Comparison of ENCODE assay signal across 17 cellular contexts in genomic region chr16:11045441-11045840, GRCh38.
A peak's percentile ranks its signal among the peaks of the same experiment; 100 is the strongest.
DNase-seq lines count a peak whose midpoint lies in the region; ATAC-seq and TF ChIP-seq lines count a peak whose summit lies in the region.
"Had no signal": no experiment of that assay in that cellular context is flagged by ENCODE, and none has a peak within 500 bp of the region (broad histone marks: within the 10 kb centered on the region; RNA-seq: fewer than 3 reads in every experiment).

No MANE protein-coding gene starts in this region.

- TF ChIP-seq CTCF in left ventricle myocardium inferior (IDR thresholded peaks at IDR 0.05; ENCODE audit: borderline replicate concordance), result no peak
- TF ChIP-seq CTCF in nephron (IDR thresholded peaks at IDR 0.05; ENCODE audit: unreplicated experiment in 3 of 3), result no peak
- no peak for TF ChIP-seq CTCF in chondrocyte (IDR thresholded peaks at IDR 0.05)

- H3K27ac ChIP-seq in left ventricle myocardium inferior (replicated peaks), result peak overlapping the region; percentile 63
- H3K27ac ChIP-seq: KMS-11, SJCRH30 had no signal

- H3K4me3 ChIP-seq in left ventricle myocardium inferior, result no peak overlapping the region
- H3K4me3 ChIP-seq: SJCRH30 had no signal

- peaks cover 4% of the 10 kb centered on the region for H3K4me1 Mint-ChIP-seq in activated T-helper 17 cell treated with anti-CD3 and anti-CD28 coated beads, Interleukin-2, amount 50 U/mL, for 72 hours
- H3K4me1 Mint-ChIP-seq in nephron (peaks cover 38% of the 10 kb centered on the region), chondrocyte (ENCODE audit: low read depth) (peaks cover 11% of the 10 kb centered on the region)

- peaks cover 12% of the 10 kb centered on the region for H3K4me1 ChIP-seq in left ventricle myocardium inferior

- H3K27me3 Mint-ChIP-seq in activated T-helper 17 cell treated with anti-CD3 and anti-CD28 coated beads, Interleukin-2, amount 50 U/mL, for 72 hours, result no peaks in the 10 kb centered on the region
- H3K27me3 Mint-ChIP-seq in nephron (ENCODE audit: low read depth) (no peaks in the 10 kb centered on the region), chondrocyte (ENCODE audit: low read depth) (no peaks in the 10 kb centered on the region)
- H3K27me3 Mint-ChIP-seq: CD4-positive, CD25-positive, alpha-beta regulatory T cell had no signal

- H3K36me3 Mint-ChIP-seq in activated T-helper 17 cell treated with anti-CD3 and anti-CD28 coated beads, Interleukin-2, amount 50 U/mL, for 72 hours (ENCODE audit: low read depth), result peaks cover 80% of the 10 kb centered on the region
- H3K36me3 Mint-ChIP-seq in nephron (ENCODE audit: low read depth) (peaks cover 40% of the 10 kb centered on the region), chondrocyte (ENCODE audit: low read depth) (peaks cover 31% of the 10 kb centered on the region)

- H3K4me3 Mint-ChIP-seq in activated T-helper 17 cell treated with anti-CD3 and anti-CD28 coated beads, Interleukin-2, amount 50 U/mL, for 72 hours, result no peak overlapping the region
- H3K4me3 Mint-ChIP-seq in nephron (no peak overlapping the region), chondrocyte (ENCODE audit: unreplicated experiment) (no peak overlapping the region)
- H3K4me3 Mint-ChIP-seq: CD4-positive, CD25-positive, alpha-beta regulatory T cell had no signal

- intact Hi-C loops in left ventricle myocardium inferior (cut with micrococcal nuclease) (no loop called here), left cardiac atrium (cut with DNase I) (no loop called here)

- H3K27me3 ChIP-seq in left ventricle myocardium inferior (ENCODE audit: low read depth), result no peaks in the 10 kb centered on the region
- H3K27me3 ChIP-seq: SJCRH30 had no signal

- ATAC-seq in left cardiac atrium, result no peak
- ATAC-seq in activated T-helper 17 cell treated with anti-CD3 and anti-CD28 coated beads, Interleukin-2, amount 50 U/mL, for 72 hours (replicated peaks), result no peak

- no peaks in the 10 kb centered on the region for H3K9me3 ChIP-seq in left ventricle myocardium inferior (replicated peaks)
- H3K9me3 ChIP-seq: SJCRH30 had no signal

- DNase-seq in left ventricle myocardium inferior (no peak), left cardiac atrium (no peak), NCI-H1092 treated with DMSO at 0.1 percent for 48 hours (lab: John Stamatoyannopoulos, UW) (no peak), chondrocyte (ENCODE audit: low spot score) (no peak), NCI-H69 (lab: John Stamatoyannopoulos, UW) (no peak)
- DNase-seq: CD4-positive, CD25-positive, alpha-beta regulatory T cell; H7; NCI-H1105 treated with DMSO at 0.1 percent for 48 hours; NCI-H2029 treated with DMSO at 0.1 percent for 48 hours; NCI-H2171; NCI-H345; NCI-H524; OCI-M1; SJCRH30 had no signal

- no peaks in the 10 kb centered on the region for H3K9me3 Mint-ChIP-seq in activated T-helper 17 cell treated with anti-CD3 and anti-CD28 coated beads, Interleukin-2, amount 50 U/mL, for 72 hours
- no peaks in the 10 kb centered on the region for H3K9me3 Mint-ChIP-seq in nephron
- H3K9me3 Mint-ChIP-seq in chondrocyte (ENCODE audit: low read depth), result no peaks in the 10 kb centered on the region
- H3K9me3 Mint-ChIP-seq: CD4-positive, CD25-positive, alpha-beta regulatory T cell had no signal

- peaks cover 87% of the 10 kb centered on the region for H3K36me3 ChIP-seq in left ventricle myocardium inferior
- H3K36me3 ChIP-seq: SJCRH30 had no signal

- H3K27ac Mint-ChIP-seq in activated T-helper 17 cell treated with anti-CD3 and anti-CD28 coated beads, Interleukin-2, amount 50 U/mL, for 72 hours, result peak overlapping the region; percentile 12
- peak overlapping the region; percentile 95 to 97 (median 97) for H3K27ac Mint-ChIP-seq in nephron
- H3K27ac Mint-ChIP-seq in chondrocyte (ENCODE audit: unreplicated experiment), result no peak overlapping the region
